13 cellular contexts compared by ENCODE assay signal in genomic region chr2:1553671-1554295, GRCh38.
DNase-seq lines count a peak whose midpoint lies in the region; ATAC-seq, FAIRE-seq and TF ChIP-seq lines count a peak whose summit lies in the region.
"Had no signal": no experiment of that assay in that cellular context is flagged by ENCODE, and none has a peak within 500 bp of the region (broad histone marks: within the 10 kb centered on the region; RNA-seq: fewer than 3 reads in every experiment).

No MANE protein-coding gene starts in this region.

- H3K36me3 Mint-ChIP-seq in activated CD4-positive, alpha-beta T cell treated with anti-CD3 and anti-CD28 coated beads for 36 hours (ENCODE audit: low read depth), result no peaks in the 10 kb centered on the region
- peaks cover 2% of the 10 kb centered on the region for H3K36me3 Mint-ChIP-seq in astrocyte (ENCODE audit: low read depth, unreplicated experiment)

- no peak overlapping the region for H3K27ac Mint-ChIP-seq in activated CD4-positive, alpha-beta T cell treated with anti-CD3 and anti-CD28 coated beads for 36 hours
- H3K27ac Mint-ChIP-seq in astrocyte (ENCODE audit: unreplicated experiment), result peak overlapping the region; percentile 82

- intact Hi-C loops in activated CD4-positive, alpha-beta T cell treated with anti-CD3 and anti-CD28 coated beads for 36 hours (cut with DNase I, micrococcal nuclease), result loop anchor here (5.0 to 10.0 kb wide), 4 partner anchors 214 to 839 kb away; no protein-coding TSS in a partner anchor
- intact Hi-C loops in left ventricle myocardium superior (cut with micrococcal nuclease), result loop anchor here (10.0 kb wide), 1 partner anchor 1319 kb away; no protein-coding TSS in a partner anchor
- intact Hi-C loops in Right ventricle myocardium inferior (cut with DNase I), result no loop called here

- no peak for DNase-seq in activated CD4-positive, alpha-beta T cell treated with anti-CD3 and anti-CD28 coated beads for 36 hours
- no peak for DNase-seq in activated CD4-positive, alpha-beta T cell treated with anti-CD3 and anti-CD28 coated beads for 4 hours
- peak; percentile 80 for DNase-seq in astrocyte (ENCODE audit: low read depth)
- peak; percentile 88 for DNase-seq in glomerular visceral epithelial cell (ENCODE audit: extremely low spot score)
- peak in 1 of 2 donors; percentile 32 for DNase-seq in suprapubic skin (ENCODE audit: low spot score in 2 of 2)
- DNase-seq in left ventricle myocardium superior, result no peak
- no peak for DNase-seq in Right ventricle myocardium inferior (ENCODE audit: missing footprints)
- DNase-seq: activated CD4-positive, alpha-beta T cell treated with anti-CD3 and anti-CD28 coated beads, Interleukin-2, amount 50 U/mL, for 4 hours; amniotic stem cell; NCI-H146 had no signal

- H3K4me1 Mint-ChIP-seq in activated CD4-positive, alpha-beta T cell treated with anti-CD3 and anti-CD28 coated beads for 36 hours, result peaks cover 5% of the 10 kb centered on the region
- peaks cover 16% of the 10 kb centered on the region for H3K4me1 Mint-ChIP-seq in astrocyte (ENCODE audit: low read depth, unreplicated experiment)

- peak; percentile 39 for ATAC-seq in activated CD4-positive, alpha-beta T cell treated with anti-CD3 and anti-CD28 coated beads for 36 hours
- ATAC-seq in left ventricle myocardium superior (no peak), Right ventricle myocardium inferior (no peak), GM18519 (IDR thresholded peaks at IDR 0.05; ENCODE audit: low FRiP score, unreplicated experiment) (no peak)

- H3K9me3 Mint-ChIP-seq in activated CD4-positive, alpha-beta T cell treated with anti-CD3 and anti-CD28 coated beads for 36 hours (ENCODE audit: low read depth), result no peaks in the 10 kb centered on the region
- no peaks in the 10 kb centered on the region for H3K9me3 Mint-ChIP-seq in astrocyte (ENCODE audit: unreplicated experiment)

- H3K9ac ChIP-seq in astrocyte (ENCODE audit: low read length), result peak overlapping the region; percentile 35

- CTCF ChIA-PET in activated CD4-positive, alpha-beta T cell treated with anti-CD3 and anti-CD28 coated beads for 36 hours (lab: Charles Lee), result interaction anchor here (0.8 to 1.9 kb wide), 3 partner anchors 8 to 839 kb away, joined by 3 to 8 read pairs (median 3); no protein-coding TSS in a partner anchor

- no peak for TF ChIP-seq POLR2A in suprapubic skin (IDR thresholded peaks at IDR 0.05)

- H3K9me3 ChIP-seq in astrocyte (ENCODE audit: insufficient read depth, low read depth, low read length) (no peaks in the 10 kb centered on the region), suprapubic skin (no peaks in the 10 kb centered on the region)
- H3K9me3 ChIP-seq: neutrophil had no signal

- no peak overlapping the region for H3K4me3 Mint-ChIP-seq in activated CD4-positive, alpha-beta T cell treated with anti-CD3 and anti-CD28 coated beads for 36 hours
- no peak overlapping the region for H3K4me3 Mint-ChIP-seq in astrocyte (ENCODE audit: unreplicated experiment)

- peak overlapping the region; percentile 42 for H3K4me2 ChIP-seq in astrocyte (ENCODE audit: low read length)

- H3K27ac ChIP-seq in astrocyte (ENCODE audit: low read depth, low read length) (peak overlapping the region; percentile 51), suprapubic skin (peak overlapping the region; percentile 36)
- H3K27ac ChIP-seq: 22Rv1, neutrophil had no signal

- H3K79me2 ChIP-seq in astrocyte (ENCODE audit: insufficient read depth, low read length), result no peaks in the 10 kb centered on the region

- H3K27me3 ChIP-seq in astrocyte (ENCODE audit: insufficient read depth, low read length) (peaks cover under 1% of the 10 kb centered on the region), suprapubic skin (no peaks in the 10 kb centered on the region)

- POLR2A ChIA-PET in activated CD4-positive, alpha-beta T cell treated with anti-CD3 and anti-CD28 coated beads for 36 hours (lab: Charles Lee), result no interaction called here

- 56% methylated on average over 9 of the region's 9 CpGs for WGBS in suprapubic skin

- no peak for TF ChIP-seq EP300 in suprapubic skin (IDR thresholded peaks at IDR 0.05)

- TF ChIP-seq CTCF in astrocyte (IDR thresholded peaks at IDR 0.05; ENCODE audit: insufficient read depth, low read depth, low read length) (peak; percentile 51), suprapubic skin (IDR thresholded peaks at IDR 0.05) (no peak)

- H3K4me1 ChIP-seq in astrocyte (ENCODE audit: insufficient read depth, low read length) (peaks cover 29% of the 10 kb centered on the region), suprapubic skin (peaks cover 4% of the 10 kb centered on the region)

- no peak overlapping the region for H2AFZ ChIP-seq in astrocyte (ENCODE audit: low read depth, low read length)

- H3K36me3 ChIP-seq in astrocyte (ENCODE audit: insufficient read depth, low read length) (no peaks in the 10 kb centered on the region), suprapubic skin (no peaks in the 10 kb centered on the region)
- H3K36me3 ChIP-seq: neutrophil had no signal

- H3K4me3 ChIP-seq in astrocyte (ENCODE audit: insufficient read depth, low read depth, low read length) (no peak overlapping the region), suprapubic skin (no peak overlapping the region)

- peaks cover 2% of the 10 kb centered on the region for H3K27me3 Mint-ChIP-seq in activated CD4-positive, alpha-beta T cell treated with anti-CD3 and anti-CD28 coated beads for 36 hours
- H3K27me3 Mint-ChIP-seq in astrocyte (ENCODE audit: low read depth, unreplicated experiment), result peaks cover 6% of the 10 kb centered on the region

- FAIRE-seq in astrocyte (lab: Jason Lieb, UNC), result peak; percentile 81

- no peaks in the 10 kb centered on the region for H4K20me1 ChIP-seq in astrocyte (ENCODE audit: insufficient read depth, low read length)

Comparison
In these comparisons a context has a peak if more than half of its experiments do, and no peak if none do; other contexts are left out.
1. DNase-seq: peak in astrocyte (single experiment) and glomerular visceral epithelial cell (single experiment); none in activated CD4-positive, alpha-beta T cell treated with anti-CD3 and anti-CD28 coated beads for 36 hours (single experiment), activated CD4-positive, alpha-beta T cell treated with anti-CD3 and anti-CD28 coated beads for 4 hours (0 of 2), left ventricle myocardium superior (single experiment) and Right ventricle myocardium inferior (single experiment).